In genomic region chr13:46796515-46797467, GRCh38 we compare ENCODE assay signal across 8 cellular contexts. TPM values are rescaled to one million over a fixed set of nuclear protein-coding genes. Genes with fewer than 3 reads are reported as not detected.
A peak's percentile ranks its signal among the peaks of the same experiment; 100 is the strongest.
DNase-seq lines count a peak whose midpoint lies in the region; ATAC-seq and TF ChIP-seq lines count a peak whose summit lies in the region.

ESD (minus strand) TSS chr13:46797161; CDS start chr13:46791413, 5,748 bp downstream.

- in situ Hi-C loops in Caki2 (cut with HindIII; ENCODE audit: low pct_unique_long_range_greater_than_20kb, low sequenced_read_pairs), result no loop called here

- H3K4me2 ChIP-seq in OCI-LY1 (ENCODE audit: low read length), result peak within 1 kb of the TSS; percentile 75

- H3K4me1 ChIP-seq in HUES48 (ENCODE audit: control insufficient read depth, insufficient read depth, low read length) (peaks cover 26% of the 10 kb centered on the region), OCI-LY1 (ENCODE audit: insufficient read depth, low read length, severe bottlenecking) (peaks cover 33% of the 10 kb centered on the region), mononuclear cell (ENCODE audit: insufficient read depth, low read length) (peaks cover 26% of the 10 kb centered on the region)

- TF ChIP-seq CTCF in OCI-LY1 (IDR thresholded peaks at IDR 0.05; ENCODE audit: low read length), result 0 out of 2 replicates have a peak, but pooled peaks have one; percentile 5

- H3K9me2 ChIP-seq in OCI-LY1 (ENCODE audit: low read depth, low read length), result no peaks in the 10 kb centered on the region

- H2AFZ ChIP-seq in OCI-LY1 (ENCODE audit: low read length), result peak within 1 kb of the TSS; percentile 72

- peak within 1 kb of the TSS; percentile 82 for H3K9ac ChIP-seq in HUES48 (ENCODE audit: low read depth, low read length)
- peak within 1 kb of the TSS; percentile 92 for H3K9ac ChIP-seq in OCI-LY1 (ENCODE audit: low read length)

- peaks cover 23% of the 10 kb centered on the region for H3K79me2 ChIP-seq in OCI-LY1 (ENCODE audit: insufficient read depth, low read length)

- DNase-seq in Caki2 (ENCODE audit: low read depth) (peak; percentile 89), epidermal melanocyte (ENCODE audit: insufficient read length, low spot score) (peak; percentile 81)
- peak; percentile 94 for DNase-seq in activated CD8-positive, alpha-beta memory T cell treated with anti-CD3 and anti-CD28 coated beads, Interleukin-2, amount 50 U/mL, for 48 hours
- peak; percentile 71 to 79 for DNase-seq in stimulated activated CD8-positive, alpha-beta memory T cell treated with anti-CD3 and anti-CD28 coated beads, Interleukin-4, amount 100 ng/mL, for 1 hour (ENCODE audit: low read depth in 2 of 2, low spot score in 1 of 2)

- H3F3A ChIP-seq in OCI-LY1 (ENCODE audit: insufficient read depth, low read length), result no peaks in the 10 kb centered on the region

- H3K27me3 ChIP-seq in HUES48 (ENCODE audit: control insufficient read depth, insufficient read depth, low read length) (no peaks in the 10 kb centered on the region), OCI-LY1 (ENCODE audit: insufficient read depth, low read length) (no peaks in the 10 kb centered on the region), mononuclear cell (ENCODE audit: insufficient read depth, low read length) (no peaks in the 10 kb centered on the region)

- H3K27ac ChIP-seq in HUES48 (ENCODE audit: low read depth, low read length), result peak within 1 kb of the TSS; percentile 87
- H3K27ac ChIP-seq in OCI-LY1 (ENCODE audit: low read depth, low read length, poor library complexity, severe bottlenecking), result peak within 1 kb of the TSS; percentile 65

- ATAC-seq in GM21390 (IDR thresholded peaks at IDR 0.05; ENCODE audit: unreplicated experiment), result peak; percentile 92

- H3K36me3 ChIP-seq in HUES48 (ENCODE audit: control insufficient read depth, insufficient read depth, low read length) (peaks cover 9% of the 10 kb centered on the region), OCI-LY1 (ENCODE audit: insufficient read depth, low read length) (peaks cover 4% of the 10 kb centered on the region; the same call in 1 of the 2 replicates)

- H3K4me3 ChIP-seq in HUES48 (ENCODE audit: low read depth, low read length) (peak within 1 kb of the TSS; percentile 82), OCI-LY1 (ENCODE audit: low read depth, low read length, poor library complexity, severe bottlenecking) (peak within 1 kb of the TSS; percentile 84), mononuclear cell (ENCODE audit: low read length) (peak within 1 kb of the TSS; percentile 88)

- no peaks in the 10 kb centered on the region for H4K20me1 ChIP-seq in OCI-LY1 (ENCODE audit: insufficient read depth, low read length)

- no peaks in the 10 kb centered on the region for H3K9me3 ChIP-seq in HUES48 (ENCODE audit: control insufficient read depth, insufficient read depth, low read length)
- no peaks in the 10 kb centered on the region for H3K9me3 ChIP-seq in OCI-LY1 (ENCODE audit: low read length)
- no peaks in the 10 kb centered on the region for H3K9me3 ChIP-seq in mononuclear cell (ENCODE audit: low read depth, low read length)

RNA-seq across cellular contexts. Expression of gene ESD, which starts in this region (rescaled TPM):
- 105 and 110 TPM in 2 replicates for total RNA-seq in Caki2 (2014; rRNA removed; shearing (Covaris generic); ENCODE audit: low replicate concordance)
- 58.7 TPM for total RNA-seq in mononuclear cell

Comparison
In these comparisons a context has a peak if more than half of its experiments do, and no peak if none do; other contexts are left out.
1. Peak in every context shown above with its lines: DNase-seq, ATAC-seq, H3K4me3 ChIP-seq and H3K27ac ChIP-seq.